Comparison of ENCODE assay signal across 8 cellular contexts in genomic region chr18:62521588-62521987, GRCh38. TPM values are rescaled to one million over a fixed set of nuclear protein-coding genes. Genes with fewer than 3 reads are reported as not detected.
DNase-seq lines count a peak whose midpoint lies in the region; ATAC-seq, FAIRE-seq and TF ChIP-seq lines count a peak whose summit lies in the region.
"Had no signal": no experiment of that assay in that cellular context is flagged by ENCODE, and none has a peak within 500 bp of the region (broad histone marks: within the 10 kb centered on the region; RNA-seq: fewer than 3 reads in every experiment).

No MANE protein-coding gene starts in this region.

- peaks cover 26 to 27% of the 10 kb centered on the region in 2 experiments for H3K4me1 Mint-ChIP-seq in H9

- H3K18ac ChIP-seq in H9 (ENCODE audit: insufficient read length, low read depth, low read length) = no peak overlapping the region

- TF ChIP-seq CTCF in H9 (conservative IDR thresholded peaks at IDR 0.05) (no peak), PC-3 (conservative IDR thresholded peaks at IDR 0.05; ENCODE audit: low read depth, low read length) (no peak), retinal pigment epithelial cell (conservative IDR thresholded peaks at IDR 0.05; ENCODE audit: low read depth, low read length) (no peak)

- peak overlapping the region; percentile 74 to 87 for H3K4me3 Mint-ChIP-seq in H9

- POLR2A ChIA-PET in PC-3 (lab: Charles Lee; ENCODE audit: unreplicated experiment) = interaction anchor here (0.5 kb wide), 1 partner anchor 15 kb away, joined by 6 read pairs; no protein-coding TSS in a partner anchor

- BruUV-seq in PC-3 (replicated peaks; lab: Mats Ljungman, UMichigan) = TSS peak; percentile 41

- no peak for FAIRE-seq in frontal cortex (lab: Jason Lieb, UNC)

- peaks cover 41% of the 10 kb centered on the region for H3K27me3 Mint-ChIP-seq in H9 (ENCODE audit: low read depth)

- H3K9me3 Mint-ChIP-seq in H9 = peaks cover 0 to 2% of the 10 kb centered on the region in 2 experiments; a peak in 1 of 5 replicates

- H4K5ac ChIP-seq in H9 (ENCODE audit: insufficient read length, low read depth, low read length) = no peak overlapping the region

- peaks cover 13% of the 10 kb centered on the region for H3K23me2 ChIP-seq in H9 (ENCODE audit: insufficient read length, low read depth, low read length, poor library complexity, severe bottlenecking)

- H3K4ac ChIP-seq in H9 (ENCODE audit: low read depth, low read length) = no peak overlapping the region

- H3K4me3 ChIP-seq in PC-3 (ENCODE audit: low read length) (peak overlapping the region; percentile 88), retinal pigment epithelial cell (ENCODE audit: low read length) (peak overlapping the region; percentile 79)

- H4K8ac ChIP-seq in H9 (replicated peaks; ENCODE audit: insufficient read length, low read depth, low read length) = no peak overlapping the region

- H2AK5ac ChIP-seq in H9 (ENCODE audit: insufficient read length, low read length) = no peak overlapping the region

- no peaks in the 10 kb centered on the region for H3K36me3 ChIP-seq in PC-3 (ENCODE audit: low read depth, low read length)

- no peak overlapping the region for H2BK15ac ChIP-seq in H9 (ENCODE audit: low read depth, low read length)

- H3K79me1 ChIP-seq in H9 (ENCODE audit: insufficient read depth, low read depth, low read length, poor library complexity, severe bottlenecking) = no peaks in the 10 kb centered on the region

- peaks cover 9% of the 10 kb centered on the region; the same call in 1 of the 2 replicates for H3K27me3 ChIP-seq in H9 (ENCODE audit: insufficient read depth, low read length)
- no peaks in the 10 kb centered on the region for H3K27me3 ChIP-seq in PC-3 (ENCODE audit: low read length)

- H3K27ac ChIP-seq in H9 (ENCODE audit: insufficient read length, low read depth, low read length) (no peak overlapping the region), PC-3 (ENCODE audit: low read length) (no peak overlapping the region)

- peaks cover 0 to 3% (median 2%) of the 10 kb centered on the region in 3 experiments; a peak in 3 of 7 replicates for H3K36me3 Mint-ChIP-seq in H9 (ENCODE audit: insufficient read depth in 1 of 3, low read depth in 3 of 3)

- H4K91ac ChIP-seq in H9 (ENCODE audit: insufficient read length, low read depth, low read length) = no peak overlapping the region

- H3K27ac Mint-ChIP-seq in H9 = no peak overlapping the region

- DNase-seq in H9 (no peak), PC-3 (peak; percentile 20), erythroblast (lab: John Stamatoyannopoulos, UW) (peak; percentile 49 to 50), retinal pigment epithelial cell (ENCODE audit: low read depth) (no peak), cerebellum (ENCODE audit: low spot score) (no peak), frontal cortex (ENCODE audit: low spot score in 2 of 2) (no peak), NCI-H748 (lab: John Stamatoyannopoulos, UW; ENCODE audit: unreplicated experiment) (no peak)
- DNase-seq: activated CD4-positive, alpha-beta T cell treated with anti-CD3 and anti-CD28 coated beads for 4 hours had no signal

- no peak overlapping the region for H3K23ac ChIP-seq in H9 (ENCODE audit: insufficient read length, low read depth, low read length)

- WGBS in H9 (ENCODE audit: extremely low coverage, insufficient read length, low lambda C conversion rate) = no CpG with 5 or more reads among the region's 2 CpGs

- peak overlapping the region; percentile 73 for H3K4me2 ChIP-seq in H9 (ENCODE audit: insufficient read depth, insufficient read length, low read length)
- H3K4me2 ChIP-seq in PC-3 (ENCODE audit: low read length) = peak overlapping the region; percentile 87

- H2AFZ ChIP-seq in H9 (ENCODE audit: low read length) (no peak overlapping the region), PC-3 (ENCODE audit: low read length) (no peak overlapping the region)

- no peak overlapping the region for H2BK120ac ChIP-seq in H9 (ENCODE audit: low read depth, low read length, poor library complexity, severe bottlenecking)

- no peak for TF ChIP-seq POLR2A in erythroblast (IDR thresholded peaks at IDR 0.05; ENCODE audit: low read length)

- H3K4me1 ChIP-seq in H9 (ENCODE audit: insufficient read depth, low read length) (peaks cover 4% of the 10 kb centered on the region; the same call in 1 of the 2 replicates), PC-3 (ENCODE audit: insufficient read depth, low read length) (peaks cover 21% of the 10 kb centered on the region)

- H3K9me2 ChIP-seq in PC-3 (replicated peaks; ENCODE audit: low read length) = no peaks in the 10 kb centered on the region

- ATAC-seq in PC-3 = no peak

- no peak overlapping the region for H3K14ac ChIP-seq in H9 (ENCODE audit: insufficient read depth, low read length)

- H3K79me2 ChIP-seq in H9 (ENCODE audit: insufficient read depth, low read length) = 0 out of 2 replicates have a peak, but pooled peaks cover 2% of the 10 kb centered on the region
- peaks cover 47% of the 10 kb centered on the region for H3K79me2 ChIP-seq in PC-3 (ENCODE audit: low read length)

- H3K56ac ChIP-seq in H9 (ENCODE audit: insufficient read length, low read depth, low read length) = no peak overlapping the region

- no peaks in the 10 kb centered on the region for H4K20me1 ChIP-seq in H9 (ENCODE audit: control insufficient read depth, insufficient read depth, insufficient read length)
- no peaks in the 10 kb centered on the region; the same call in 1 of the 2 replicates for H4K20me1 ChIP-seq in PC-3 (ENCODE audit: low read length)

- H3F3A ChIP-seq in PC-3 (ENCODE audit: low read length, unreplicated experiment) = no peaks in the 10 kb centered on the region

- intact Hi-C loops in PC-3 (cut with micrococcal nuclease) = loop anchor here (5.0 to 10.0 kb wide), 2 partner anchors 196 to 337 kb away; partner anchors contain the start of genes PHLPP1, PIGN and RELCH

- CTCF ChIA-PET in PC-3 (lab: Charles Lee) = no interaction called here

- H3K9me3 ChIP-seq in H9 (ENCODE audit: control insufficient read depth, low read depth, low read length) (no peaks in the 10 kb centered on the region), PC-3 (ENCODE audit: low read length) (no peaks in the 10 kb centered on the region)

- H3K9ac ChIP-seq in H9 (ENCODE audit: extremely low read depth, insufficient read length, low read length) (no peak overlapping the region), PC-3 (ENCODE audit: low read length) (peak overlapping the region; percentile 79)

- H2BK12ac ChIP-seq in H9 (ENCODE audit: insufficient read length, low read depth, low read length) = no peak overlapping the region

- no peak overlapping the region for H2BK5ac ChIP-seq in H9 (ENCODE audit: insufficient read length, low read length)

- H3T11ph ChIP-seq in H9 (ENCODE audit: low read length) = no peak overlapping the region

- H2BK20ac ChIP-seq in H9 (ENCODE audit: low read depth, low read length, poor library complexity, severe bottlenecking) = no peak overlapping the region

RNA-seq across cellular contexts. Expression of gene ZCCHC2, which starts 1.2 kb away (rescaled TPM):
- 12.1 and 12.4 TPM in 2 replicates for total RNA-seq in H9 (2021)
- 17.3 and 24.9 TPM in 2 replicates for total RNA-seq in PC-3 (2014; rRNA removed)
- 15.2 TPM for total RNA-seq in cerebellum
- total RNA-seq in frontal cortex = 13.5 TPM

Comparison
In these comparisons a context has a peak if more than half of its experiments do, and no peak if none do; other contexts are left out.
1. DNase-seq: peak in PC-3 (single experiment) and erythroblast (2 of 2); none in H9 (single experiment), retinal pigment epithelial cell (single experiment), cerebellum (single experiment), frontal cortex (0 of 2) and NCI-H748 (single experiment).